ENCODE assay signal across 8 cellular contexts in the genomic region with DNA sequence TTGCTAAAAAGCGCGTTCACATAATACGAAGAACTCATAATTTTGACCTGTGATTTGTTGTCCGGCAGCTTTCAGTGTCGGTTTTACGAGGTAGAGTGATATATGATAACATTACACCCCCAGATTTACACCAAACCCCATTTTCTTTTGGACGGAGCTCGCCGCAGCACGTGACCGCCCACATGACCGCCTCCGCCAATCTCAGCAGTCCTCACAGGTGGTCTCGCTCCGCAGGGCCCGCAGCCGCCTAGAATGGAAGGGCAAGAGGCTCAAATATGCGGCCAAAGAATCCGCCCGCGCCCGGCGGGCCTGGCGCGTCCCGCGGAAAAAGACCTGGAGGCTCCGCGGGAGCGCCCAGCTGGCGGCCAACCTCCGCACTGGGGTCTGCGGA. TPM values are rescaled to one million over a fixed set of nuclear protein-coding genes. Genes with fewer than 3 reads are reported as not detected.
DNase-seq lines count a peak whose midpoint lies in the region; ATAC-seq and TF ChIP-seq lines count a peak whose summit lies in the region.

A gene (minus strand): TSS at position 168 of the 391 bp plus-strand sequence. CDS start 130 bp downstream, at position 38.

- TF ChIP-seq EP300 in neural cell (conservative IDR thresholded peaks at IDR 0.05; ENCODE audit: poor library complexity, severe bottlenecking): no peak

- H3K27ac ChIP-seq in effector memory CD4-positive, alpha-beta T cell (ENCODE audit: insufficient read depth, low read length, poor library complexity, severe bottlenecking): no peak within 1 kb of the TSS
- H3K27ac ChIP-seq in neural cell (ENCODE audit: low read length): no peak within 1 kb of the TSS

- H3K27ac Mint-ChIP-seq in T-helper 2 cell treated with Interferon-gamma antibody and Interleukin-4, amounts not matched to agents 5 μg/mL and 100 μg/mL, for 36 hours: peak within 1 kb of the TSS; percentile 80

- no peaks in the 10 kb centered on the region for H4K20me1 ChIP-seq in neural cell (ENCODE audit: insufficient read depth)

- H3K79me2 ChIP-seq in neural cell (replicated peaks; ENCODE audit: insufficient read depth, low read length): no peaks in the 10 kb centered on the region

- H3K9me2 ChIP-seq in neural cell (ENCODE audit: insufficient read depth, low read length): no peaks in the 10 kb centered on the region

- H3K9ac ChIP-seq in neural cell (ENCODE audit: low read length): no peak within 1 kb of the TSS

- peaks cover 17% of the 10 kb centered on the region for H3K4me1 Mint-ChIP-seq in T-helper 2 cell treated with Interferon-gamma antibody and Interleukin-4, amounts not matched to agents 5 μg/mL and 100 μg/mL, for 36 hours (ENCODE audit: low read depth)

- no peak for ATAC-seq in HG03025 (IDR thresholded peaks at IDR 0.05; ENCODE audit: low FRiP score, unreplicated experiment)
- no peak for ATAC-seq in HG03354 (IDR thresholded peaks at IDR 0.05; ENCODE audit: poor library complexity, severe bottlenecking, unreplicated experiment)

- TF ChIP-seq CTCF in neural cell (IDR thresholded peaks at IDR 0.05; ENCODE audit: poor library complexity, severe bottlenecking): no peak

- H3F3A ChIP-seq in neural cell (ENCODE audit: insufficient read depth, low read length, poor library complexity, severe bottlenecking): no peaks in the 10 kb centered on the region

- no peaks in the 10 kb centered on the region for H3K9me3 ChIP-seq in effector memory CD4-positive, alpha-beta T cell (ENCODE audit: control insufficient read depth, low read length)
- H3K9me3 ChIP-seq in neural cell (ENCODE audit: low read length): peaks cover 37% of the 10 kb centered on the region

- no peak for TF ChIP-seq RAD21 in neural cell (conservative IDR thresholded peaks at IDR 0.05)

- no peaks in the 10 kb centered on the region for H3K36me3 ChIP-seq in effector memory CD4-positive, alpha-beta T cell (ENCODE audit: control insufficient read depth, insufficient read depth, low read length)
- no peaks in the 10 kb centered on the region for H3K36me3 ChIP-seq in neural cell (ENCODE audit: insufficient read depth, low read length)

- peak within 1 kb of the TSS; percentile 18 for H3K4me3 Mint-ChIP-seq in T-helper 2 cell treated with Interferon-gamma antibody and Interleukin-4, amounts not matched to agents 5 μg/mL and 100 μg/mL, for 36 hours

- H3K4me3 ChIP-seq in effector memory CD4-positive, alpha-beta T cell (ENCODE audit: insufficient read depth, low read depth, low read length, poor library complexity, severe bottlenecking): peak within 1 kb of the TSS; percentile 34
- peak within 1 kb of the TSS; percentile 25 for H3K4me3 ChIP-seq in neural cell (ENCODE audit: low read length)

- no peak within 1 kb of the TSS for H3K4me2 ChIP-seq in neural cell (ENCODE audit: low read length)

- DNase-seq in T-helper 2 cell treated with Interferon-gamma antibody and Interleukin-4, amounts not matched to agents 5 μg/mL and 100 μg/mL, for 36 hours (ENCODE audit: low spot score): no peak
- no peak for DNase-seq in T-helper 2 cell
- peak; percentile 45 to 75 for DNase-seq in NCI-H446 (lab: John Stamatoyannopoulos, UW)
- DNase-seq in effector memory CD4-positive, alpha-beta T cell: no peak
- DNase-seq in RPMI8226: no peak

- peaks cover 81% of the 10 kb centered on the region for H3K27me3 ChIP-seq in effector memory CD4-positive, alpha-beta T cell (replicated peaks; ENCODE audit: control insufficient read depth, insufficient read depth, low read length, poor library complexity, severe bottlenecking)
- peaks cover 99% of the 10 kb centered on the region for H3K27me3 ChIP-seq in neural cell (ENCODE audit: insufficient read depth, low read depth, low read length)

- H3K36me3 Mint-ChIP-seq in T-helper 2 cell treated with Interferon-gamma antibody and Interleukin-4, amounts not matched to agents 5 μg/mL and 100 μg/mL, for 36 hours (ENCODE audit: low read depth): peaks cover 2% of the 10 kb centered on the region

- peaks cover 52% of the 10 kb centered on the region for H3K4me1 ChIP-seq in effector memory CD4-positive, alpha-beta T cell (ENCODE audit: control insufficient read depth, insufficient read depth, low read length, poor library complexity, severe bottlenecking)

- no peak within 1 kb of the TSS for H2AFZ ChIP-seq in neural cell (ENCODE audit: low read depth, low read length)

- H3K27me3 Mint-ChIP-seq in T-helper 2 cell treated with Interferon-gamma antibody and Interleukin-4, amounts not matched to agents 5 μg/mL and 100 μg/mL, for 36 hours (ENCODE audit: low read depth): peaks cover 87% of the 10 kb centered on the region

- H3K9me3 Mint-ChIP-seq in T-helper 2 cell treated with Interferon-gamma antibody and Interleukin-4, amounts not matched to agents 5 μg/mL and 100 μg/mL, for 36 hours: no peaks in the 10 kb centered on the region

TF ChIP-seq in neural cell, 6 proteins besides CTCF, POLR2A, EP300 and RAD21:
- TF ChIP-seq TAF1 (IDR thresholded peaks at IDR 0.05; ENCODE audit: low read depth) (no peak), MXI1 (conservative IDR thresholded peaks at IDR 0.05; ENCODE audit: poor library complexity, severe bottlenecking) (no peak), EZH2 (IDR thresholded peaks at IDR 0.05; ENCODE audit: borderline replicate concordance, insufficient read depth, low read length, poor library complexity, severe bottlenecking) (no peak), POLR2AphosphoS5 (IDR thresholded peaks at IDR 0.05) (no peak), SMC3 (conservative IDR thresholded peaks at IDR 0.05; ENCODE audit: poor library complexity) (no peak)
- TF ChIP-seq, protein P1, sequence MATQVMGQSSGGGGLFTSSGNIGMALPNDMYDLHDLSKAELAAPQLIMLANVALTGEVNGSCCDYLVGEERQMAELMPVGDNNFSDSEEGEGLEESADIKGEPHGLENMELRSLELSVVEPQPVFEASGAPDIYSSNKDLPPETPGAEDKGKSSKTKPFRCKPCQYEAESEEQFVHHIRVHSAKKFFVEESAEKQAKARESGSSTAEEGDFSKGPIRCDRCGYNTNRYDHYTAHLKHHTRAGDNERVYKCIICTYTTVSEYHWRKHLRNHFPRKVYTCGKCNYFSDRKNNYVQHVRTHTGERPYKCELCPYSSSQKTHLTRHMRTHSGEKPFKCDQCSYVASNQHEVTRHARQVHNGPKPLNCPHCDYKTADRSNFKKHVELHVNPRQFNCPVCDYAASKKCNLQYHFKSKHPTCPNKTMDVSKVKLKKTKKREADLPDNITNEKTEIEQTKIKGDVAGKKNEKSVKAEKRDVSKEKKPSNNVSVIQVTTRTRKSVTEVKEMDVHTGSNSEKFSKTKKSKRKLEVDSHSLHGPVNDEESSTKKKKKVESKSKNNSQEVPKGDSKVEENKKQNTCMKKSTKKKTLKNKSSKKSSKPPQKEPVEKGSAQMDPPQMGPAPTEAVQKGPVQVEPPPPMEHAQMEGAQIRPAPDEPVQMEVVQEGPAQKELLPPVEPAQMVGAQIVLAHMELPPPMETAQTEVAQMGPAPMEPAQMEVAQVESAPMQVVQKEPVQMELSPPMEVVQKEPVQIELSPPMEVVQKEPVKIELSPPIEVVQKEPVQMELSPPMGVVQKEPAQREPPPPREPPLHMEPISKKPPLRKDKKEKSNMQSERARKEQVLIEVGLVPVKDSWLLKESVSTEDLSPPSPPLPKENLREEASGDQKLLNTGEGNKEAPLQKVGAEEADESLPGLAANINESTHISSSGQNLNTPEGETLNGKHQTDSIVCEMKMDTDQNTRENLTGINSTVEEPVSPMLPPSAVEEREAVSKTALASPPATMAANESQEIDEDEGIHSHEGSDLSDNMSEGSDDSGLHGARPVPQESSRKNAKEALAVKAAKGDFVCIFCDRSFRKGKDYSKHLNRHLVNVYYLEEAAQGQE (IDR thresholded peaks at IDR 0.05; ENCODE audit: borderline replicate concordance): no peak

RNA-seq across cellular contexts. Expression of the gene that starts here (rescaled TPM):
- not detected in 2 replicates for polyA plus RNA-seq in neural cell
- polyA minus RNA-seq in neural cell: not detected in 2 replicates

Comparison
In these comparisons a context has a peak if more than half of its experiments do, and no peak if none do; other contexts are left out.
1. DNase-seq: peak in NCI-H446 (2 of 2); none in T-helper 2 cell treated with Interferon-gamma antibody and Interleukin-4, amounts not matched to agents 5 μg/mL and 100 μg/mL, for 36 hours (single experiment), T-helper 2 cell (0 of 5), effector memory CD4-positive, alpha-beta T cell (0 of 3) and RPMI8226 (single experiment).